Comparison of ENCODE assay signal across 1 cellular context in the genomic region with DNA sequence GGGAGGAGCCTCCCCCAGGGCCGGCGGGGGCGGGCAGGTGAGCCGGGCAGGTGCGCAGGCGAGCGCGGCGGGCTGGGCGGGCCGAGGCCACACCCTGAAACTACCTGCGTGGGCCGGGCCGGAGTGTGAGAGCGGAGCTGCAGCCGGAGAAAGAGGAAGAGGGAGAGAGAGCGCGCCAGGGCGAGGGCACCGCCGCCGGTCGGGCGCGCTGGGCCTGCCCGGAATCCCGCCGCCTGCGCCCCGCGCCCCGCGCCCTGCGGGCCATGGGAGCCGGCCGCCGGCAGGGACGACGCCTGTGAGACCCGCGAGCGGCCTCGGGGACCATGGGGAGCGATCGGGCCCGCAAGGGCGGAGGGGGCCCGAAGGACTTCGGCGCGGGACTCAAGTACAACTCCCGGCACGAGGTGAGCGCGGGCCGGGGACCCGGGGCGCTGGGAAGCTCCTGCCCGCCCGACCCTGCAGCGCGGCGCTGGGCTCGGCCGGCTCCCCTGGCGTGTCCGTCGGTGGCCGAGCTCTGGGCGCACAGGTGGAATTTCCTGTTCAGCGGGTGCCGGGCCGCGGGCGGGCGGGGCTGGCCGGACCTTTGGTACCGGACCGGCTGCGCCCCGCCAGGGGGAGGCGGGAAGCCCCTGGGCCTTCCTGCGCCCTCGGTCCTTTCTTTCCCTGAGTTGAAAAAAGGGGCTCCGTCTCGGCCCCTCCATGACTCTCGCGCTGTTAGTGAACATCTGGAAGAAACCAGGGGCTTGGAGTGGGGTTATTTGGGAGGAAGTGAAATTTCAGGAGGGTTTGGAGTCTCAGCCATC.
TF ChIP-seq lines count a peak whose summit lies in the region.

A gene (plus strand): TSS at position 126 of the 803 bp plus-strand sequence. CDS start 198 bp downstream, at position 324.

TF ChIP-seq in HepG2, 621 proteins besides CTCF, POLR2A, EP300 and RAD21 (continued from another document):
- TF ChIP-seq, protein P1, sequence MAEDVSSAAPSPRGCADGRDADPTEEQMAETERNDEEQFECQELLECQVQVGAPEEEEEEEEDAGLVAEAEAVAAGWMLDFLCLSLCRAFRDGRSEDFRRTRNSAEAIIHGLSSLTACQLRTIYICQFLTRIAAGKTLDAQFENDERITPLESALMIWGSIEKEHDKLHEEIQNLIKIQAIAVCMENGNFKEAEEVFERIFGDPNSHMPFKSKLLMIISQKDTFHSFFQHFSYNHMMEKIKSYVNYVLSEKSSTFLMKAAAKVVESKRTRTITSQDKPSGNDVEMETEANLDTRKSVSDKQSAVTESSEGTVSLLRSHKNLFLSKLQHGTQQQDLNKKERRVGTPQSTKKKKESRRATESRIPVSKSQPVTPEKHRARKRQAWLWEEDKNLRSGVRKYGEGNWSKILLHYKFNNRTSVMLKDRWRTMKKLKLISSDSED (CRISPR knock-in tag; IDR thresholded peaks at IDR 0.05), result no peak
- TF ChIP-seq, protein P2, sequence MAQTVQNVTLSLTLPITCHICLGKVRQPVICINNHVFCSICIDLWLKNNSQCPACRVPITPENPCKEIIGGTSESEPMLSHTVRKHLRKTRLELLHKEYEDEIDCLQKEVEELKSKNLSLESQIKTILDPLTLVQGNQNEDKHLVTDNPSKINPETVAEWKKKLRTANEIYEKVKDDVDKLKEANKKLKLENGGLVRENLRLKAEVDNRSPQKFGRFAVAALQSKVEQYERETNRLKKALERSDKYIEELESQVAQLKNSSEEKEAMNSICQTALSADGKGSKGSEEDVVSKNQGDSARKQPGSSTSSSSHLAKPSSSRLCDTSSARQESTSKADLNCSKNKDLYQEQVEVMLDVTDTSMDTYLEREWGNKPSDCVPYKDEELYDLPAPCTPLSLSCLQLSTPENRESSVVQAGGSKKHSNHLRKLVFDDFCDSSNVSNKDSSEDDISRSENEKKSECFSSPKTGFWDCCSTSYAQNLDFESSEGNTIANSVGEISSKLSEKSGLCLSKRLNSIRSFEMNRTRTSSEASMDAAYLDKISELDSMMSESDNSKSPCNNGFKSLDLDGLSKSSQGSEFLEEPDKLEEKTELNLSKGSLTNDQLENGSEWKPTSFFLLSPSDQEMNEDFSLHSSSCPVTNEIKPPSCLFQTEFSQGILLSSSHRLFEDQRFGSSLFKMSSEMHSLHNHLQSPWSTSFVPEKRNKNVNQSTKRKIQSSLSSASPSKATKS (CRISPR knock-in tag; IDR thresholded peaks at IDR 0.05), result no peak
- TF ChIP-seq KDM5A (IDR thresholded peaks at IDR 0.05; ENCODE audit: borderline replicate concordance, low read length) (no peak), NBN (conservative IDR thresholded peaks at IDR 0.05) (no peak), PHF20 (CRISPR knock-in tag; IDR thresholded peaks at IDR 0.05) (no peak), ZNF589 (CRISPR knock-in tag; conservative IDR thresholded peaks at IDR 0.05) (no peak), KLF12 (CRISPR knock-in tag; IDR thresholded peaks at IDR 0.05; ENCODE audit: borderline replicate concordance) (no peak), SNRNP70 (IDR thresholded peaks at IDR 0.05; ENCODE audit: low read depth, low read length) (no peak), BRD4 (CRISPR knock-in tag; IDR thresholded peaks at IDR 0.05) (no peak), BHLHE40 (IDR thresholded peaks at IDR 0.05; ENCODE audit: low read length) (no peak), FOXO1 (CRISPR knock-in tag; IDR thresholded peaks at IDR 0.05) (no peak), ZNF337 (CRISPR knock-in tag; IDR thresholded peaks at IDR 0.05; ENCODE audit: borderline replicate concordance, low read depth) (no peak), SRSF1 (optimal IDR thresholded peaks at IDR 0.05; ENCODE audit: low read depth, low read length) (no peak), TEAD2 (CRISPR knock-in tag; IDR thresholded peaks at IDR 0.05) (no peak)
- TF ChIP-seq, protein P3, sequence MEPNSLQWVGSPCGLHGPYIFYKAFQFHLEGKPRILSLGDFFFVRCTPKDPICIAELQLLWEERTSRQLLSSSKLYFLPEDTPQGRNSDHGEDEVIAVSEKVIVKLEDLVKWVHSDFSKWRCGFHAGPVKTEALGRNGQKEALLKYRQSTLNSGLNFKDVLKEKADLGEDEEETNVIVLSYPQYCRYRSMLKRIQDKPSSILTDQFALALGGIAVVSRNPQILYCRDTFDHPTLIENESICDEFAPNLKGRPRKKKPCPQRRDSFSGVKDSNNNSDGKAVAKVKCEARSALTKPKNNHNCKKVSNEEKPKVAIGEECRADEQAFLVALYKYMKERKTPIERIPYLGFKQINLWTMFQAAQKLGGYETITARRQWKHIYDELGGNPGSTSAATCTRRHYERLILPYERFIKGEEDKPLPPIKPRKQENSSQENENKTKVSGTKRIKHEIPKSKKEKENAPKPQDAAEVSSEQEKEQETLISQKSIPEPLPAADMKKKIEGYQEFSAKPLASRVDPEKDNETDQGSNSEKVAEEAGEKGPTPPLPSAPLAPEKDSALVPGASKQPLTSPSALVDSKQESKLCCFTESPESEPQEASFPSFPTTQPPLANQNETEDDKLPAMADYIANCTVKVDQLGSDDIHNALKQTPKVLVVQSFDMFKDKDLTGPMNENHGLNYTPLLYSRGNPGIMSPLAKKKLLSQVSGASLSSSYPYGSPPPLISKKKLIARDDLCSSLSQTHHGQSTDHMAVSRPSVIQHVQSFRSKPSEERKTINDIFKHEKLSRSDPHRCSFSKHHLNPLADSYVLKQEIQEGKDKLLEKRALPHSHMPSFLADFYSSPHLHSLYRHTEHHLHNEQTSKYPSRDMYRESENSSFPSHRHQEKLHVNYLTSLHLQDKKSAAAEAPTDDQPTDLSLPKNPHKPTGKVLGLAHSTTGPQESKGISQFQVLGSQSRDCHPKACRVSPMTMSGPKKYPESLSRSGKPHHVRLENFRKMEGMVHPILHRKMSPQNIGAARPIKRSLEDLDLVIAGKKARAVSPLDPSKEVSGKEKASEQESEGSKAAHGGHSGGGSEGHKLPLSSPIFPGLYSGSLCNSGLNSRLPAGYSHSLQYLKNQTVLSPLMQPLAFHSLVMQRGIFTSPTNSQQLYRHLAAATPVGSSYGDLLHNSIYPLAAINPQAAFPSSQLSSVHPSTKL (CRISPR knock-in tag; IDR thresholded peaks at IDR 0.05), result no peak
- TF ChIP-seq, protein P4, sequence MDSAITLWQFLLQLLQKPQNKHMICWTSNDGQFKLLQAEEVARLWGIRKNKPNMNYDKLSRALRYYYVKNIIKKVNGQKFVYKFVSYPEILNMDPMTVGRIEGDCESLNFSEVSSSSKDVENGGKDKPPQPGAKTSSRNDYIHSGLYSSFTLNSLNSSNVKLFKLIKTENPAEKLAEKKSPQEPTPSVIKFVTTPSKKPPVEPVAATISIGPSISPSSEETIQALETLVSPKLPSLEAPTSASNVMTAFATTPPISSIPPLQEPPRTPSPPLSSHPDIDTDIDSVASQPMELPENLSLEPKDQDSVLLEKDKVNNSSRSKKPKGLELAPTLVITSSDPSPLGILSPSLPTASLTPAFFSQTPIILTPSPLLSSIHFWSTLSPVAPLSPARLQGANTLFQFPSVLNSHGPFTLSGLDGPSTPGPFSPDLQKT (CRISPR knock-in tag; IDR thresholded peaks at IDR 0.05; ENCODE audit: borderline replicate concordance), result no peak
- TF ChIP-seq, protein P5, sequence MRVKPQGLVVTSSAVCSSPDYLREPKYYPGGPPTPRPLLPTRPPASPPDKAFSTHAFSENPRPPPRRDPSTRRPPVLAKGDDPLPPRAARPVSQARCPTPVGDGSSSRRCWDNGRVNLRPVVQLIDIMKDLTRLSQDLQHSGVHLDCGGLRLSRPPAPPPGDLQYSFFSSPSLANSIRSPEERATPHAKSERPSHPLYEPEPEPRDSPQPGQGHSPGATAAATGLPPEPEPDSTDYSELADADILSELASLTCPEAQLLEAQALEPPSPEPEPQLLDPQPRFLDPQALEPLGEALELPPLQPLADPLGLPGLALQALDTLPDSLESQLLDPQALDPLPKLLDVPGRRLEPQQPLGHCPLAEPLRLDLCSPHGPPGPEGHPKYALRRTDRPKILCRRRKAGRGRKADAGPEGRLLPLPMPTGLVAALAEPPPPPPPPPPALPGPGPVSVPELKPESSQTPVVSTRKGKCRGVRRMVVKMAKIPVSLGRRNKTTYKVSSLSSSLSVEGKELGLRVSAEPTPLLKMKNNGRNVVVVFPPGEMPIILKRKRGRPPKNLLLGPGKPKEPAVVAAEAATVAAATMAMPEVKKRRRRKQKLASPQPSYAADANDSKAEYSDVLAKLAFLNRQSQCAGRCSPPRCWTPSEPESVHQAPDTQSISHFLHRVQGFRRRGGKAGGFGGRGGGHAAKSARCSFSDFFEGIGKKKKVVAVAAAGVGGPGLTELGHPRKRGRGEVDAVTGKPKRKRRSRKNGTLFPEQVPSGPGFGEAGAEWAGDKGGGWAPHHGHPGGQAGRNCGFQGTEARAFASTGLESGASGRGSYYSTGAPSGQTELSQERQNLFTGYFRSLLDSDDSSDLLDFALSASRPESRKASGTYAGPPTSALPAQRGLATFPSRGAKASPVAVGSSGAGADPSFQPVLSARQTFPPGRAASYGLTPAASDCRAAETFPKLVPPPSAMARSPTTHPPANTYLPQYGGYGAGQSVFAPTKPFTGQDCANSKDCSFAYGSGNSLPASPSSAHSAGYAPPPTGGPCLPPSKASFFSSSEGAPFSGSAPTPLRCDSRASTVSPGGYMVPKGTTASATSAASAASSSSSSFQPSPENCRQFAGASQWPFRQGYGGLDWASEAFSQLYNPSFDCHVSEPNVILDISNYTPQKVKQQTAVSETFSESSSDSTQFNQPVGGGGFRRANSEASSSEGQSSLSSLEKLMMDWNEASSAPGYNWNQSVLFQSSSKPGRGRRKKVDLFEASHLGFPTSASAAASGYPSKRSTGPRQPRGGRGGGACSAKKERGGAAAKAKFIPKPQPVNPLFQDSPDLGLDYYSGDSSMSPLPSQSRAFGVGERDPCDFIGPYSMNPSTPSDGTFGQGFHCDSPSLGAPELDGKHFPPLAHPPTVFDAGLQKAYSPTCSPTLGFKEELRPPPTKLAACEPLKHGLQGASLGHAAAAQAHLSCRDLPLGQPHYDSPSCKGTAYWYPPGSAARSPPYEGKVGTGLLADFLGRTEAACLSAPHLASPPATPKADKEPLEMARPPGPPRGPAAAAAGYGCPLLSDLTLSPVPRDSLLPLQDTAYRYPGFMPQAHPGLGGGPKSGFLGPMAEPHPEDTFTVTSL (CRISPR knock-in tag; IDR thresholded peaks at IDR 0.05; ENCODE audit: borderline replicate concordance), result no peak
- TF ChIP-seq, protein P6, sequence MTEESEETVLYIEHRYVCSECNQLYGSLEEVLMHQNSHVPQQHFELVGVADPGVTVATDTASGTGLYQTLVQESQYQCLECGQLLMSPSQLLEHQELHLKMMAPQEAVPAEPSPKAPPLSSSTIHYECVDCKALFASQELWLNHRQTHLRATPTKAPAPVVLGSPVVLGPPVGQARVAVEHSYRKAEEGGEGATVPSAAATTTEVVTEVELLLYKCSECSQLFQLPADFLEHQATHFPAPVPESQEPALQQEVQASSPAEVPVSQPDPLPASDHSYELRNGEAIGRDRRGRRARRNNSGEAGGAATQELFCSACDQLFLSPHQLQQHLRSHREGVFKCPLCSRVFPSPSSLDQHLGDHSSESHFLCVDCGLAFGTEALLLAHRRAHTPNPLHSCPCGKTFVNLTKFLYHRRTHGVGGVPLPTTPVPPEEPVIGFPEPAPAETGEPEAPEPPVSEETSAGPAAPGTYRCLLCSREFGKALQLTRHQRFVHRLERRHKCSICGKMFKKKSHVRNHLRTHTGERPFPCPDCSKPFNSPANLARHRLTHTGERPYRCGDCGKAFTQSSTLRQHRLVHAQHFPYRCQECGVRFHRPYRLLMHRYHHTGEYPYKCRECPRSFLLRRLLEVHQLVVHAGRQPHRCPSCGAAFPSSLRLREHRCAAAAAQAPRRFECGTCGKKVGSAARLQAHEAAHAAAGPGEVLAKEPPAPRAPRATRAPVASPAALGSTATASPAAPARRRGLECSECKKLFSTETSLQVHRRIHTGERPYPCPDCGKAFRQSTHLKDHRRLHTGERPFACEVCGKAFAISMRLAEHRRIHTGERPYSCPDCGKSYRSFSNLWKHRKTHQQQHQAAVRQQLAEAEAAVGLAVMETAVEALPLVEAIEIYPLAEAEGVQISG (CRISPR knock-in tag; IDR thresholded peaks at IDR 0.05), result no peak
- TF ChIP-seq, protein P7, sequence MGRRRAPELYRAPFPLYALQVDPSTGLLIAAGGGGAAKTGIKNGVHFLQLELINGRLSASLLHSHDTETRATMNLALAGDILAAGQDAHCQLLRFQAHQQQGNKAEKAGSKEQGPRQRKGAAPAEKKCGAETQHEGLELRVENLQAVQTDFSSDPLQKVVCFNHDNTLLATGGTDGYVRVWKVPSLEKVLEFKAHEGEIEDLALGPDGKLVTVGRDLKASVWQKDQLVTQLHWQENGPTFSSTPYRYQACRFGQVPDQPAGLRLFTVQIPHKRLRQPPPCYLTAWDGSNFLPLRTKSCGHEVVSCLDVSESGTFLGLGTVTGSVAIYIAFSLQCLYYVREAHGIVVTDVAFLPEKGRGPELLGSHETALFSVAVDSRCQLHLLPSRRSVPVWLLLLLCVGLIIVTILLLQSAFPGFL (CRISPR knock-in tag; IDR thresholded peaks at IDR 0.05), result no peak
